10 cellular contexts compared by ENCODE assay signal in the genomic region with DNA sequence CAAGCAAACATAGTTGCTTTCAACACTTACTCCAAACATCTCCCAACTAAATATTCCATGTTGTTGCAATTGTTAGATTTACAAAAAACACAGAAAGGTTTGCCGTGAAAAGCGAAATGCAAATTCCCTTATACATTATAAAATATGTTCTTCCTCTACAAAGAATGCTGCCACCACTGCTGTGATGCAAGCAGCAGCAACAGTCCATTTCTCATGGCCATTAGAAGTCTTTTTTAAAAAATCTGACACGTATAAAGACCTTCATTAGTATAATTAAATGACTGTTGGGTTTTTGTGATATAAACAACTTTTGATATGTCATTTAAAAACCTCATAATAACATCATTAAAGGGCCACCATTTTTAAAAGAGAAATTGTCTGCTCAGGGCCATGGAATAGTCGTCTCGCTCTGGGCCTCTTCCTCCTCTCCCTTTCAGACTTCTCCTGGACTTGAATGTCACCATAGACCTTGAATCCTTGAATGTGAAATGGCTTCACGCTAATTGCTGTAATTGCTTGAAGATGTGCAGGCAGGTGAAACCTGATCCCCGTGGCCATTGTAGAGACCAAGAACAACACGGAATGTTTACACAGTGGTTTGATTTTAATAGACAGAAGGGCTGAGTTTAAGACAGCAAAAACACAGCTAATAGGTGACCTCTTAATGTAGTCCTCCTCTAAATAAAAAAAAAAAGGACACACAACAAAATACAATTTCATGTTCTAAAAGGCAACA.
DNase-seq lines count a peak whose midpoint lies in the region; TF ChIP-seq lines count a peak whose summit lies in the region.
"Had no signal": no experiment of that assay in that cellular context is flagged by ENCODE, and none has a peak within 500 bp of the region (broad histone marks: within the 10 kb centered on the region; RNA-seq: fewer than 3 reads in every experiment).

No MANE protein-coding gene starts in this region.

- peaks cover 52 to 66% of the 10 kb centered on the region in 2 donors for H3K4me1 ChIP-seq in thyroid gland

- H3K9me3 Mint-ChIP-seq in activated naive CD4-positive, alpha-beta T cell treated with anti-CD3 and anti-CD28 coated beads, Interleukin-2, amount 50 U/mL, for 24 hours, result no peaks in the 10 kb centered on the region
- H3K9me3 Mint-ChIP-seq: central memory CD8-positive, alpha-beta T cell had no signal

- H3K27me3 Mint-ChIP-seq in activated naive CD4-positive, alpha-beta T cell treated with anti-CD3 and anti-CD28 coated beads, Interleukin-2, amount 50 U/mL, for 24 hours, result no peaks in the 10 kb centered on the region
- H3K27me3 Mint-ChIP-seq: central memory CD8-positive, alpha-beta T cell had no signal

- peak overlapping the region; percentile 57 for H3K4me3 Mint-ChIP-seq in activated naive CD4-positive, alpha-beta T cell treated with anti-CD3 and anti-CD28 coated beads, Interleukin-2, amount 50 U/mL, for 24 hours
- H3K4me3 Mint-ChIP-seq: central memory CD8-positive, alpha-beta T cell had no signal

- peak overlapping the region; percentile 2 to 46 (median 20) for H3K27ac ChIP-seq in thyroid gland
- H3K27ac ChIP-seq: SK-N-MC had no signal

- peaks cover 12% of the 10 kb centered on the region for H3K36me3 Mint-ChIP-seq in activated naive CD4-positive, alpha-beta T cell treated with anti-CD3 and anti-CD28 coated beads, Interleukin-2, amount 50 U/mL, for 24 hours

- TF ChIP-seq CTCF in thyroid gland (IDR thresholded peaks at IDR 0.05), result no peak

- peak overlapping the region; percentile 96 for H3K27ac Mint-ChIP-seq in activated naive CD4-positive, alpha-beta T cell treated with anti-CD3 and anti-CD28 coated beads, Interleukin-2, amount 50 U/mL, for 24 hours

- H3K27me3 ChIP-seq in thyroid gland, result no peaks in the 10 kb centered on the region

- intact Hi-C loops in thyroid gland (cut with DNase I), result no loop called here

- no peaks in the 10 kb centered on the region for H3K9me3 ChIP-seq in thyroid gland

- no peak for DNase-seq in activated naive CD4-positive, alpha-beta T cell treated with anti-CD3 and anti-CD28 coated beads, Interleukin-2, amount 50 U/mL, for 16 hours
- peak; percentile 93 for DNase-seq in NCI-H748 (lab: John Stamatoyannopoulos, UW; ENCODE audit: unreplicated experiment)
- DNase-seq in islet precursor cell, result peak; percentile 79
- DNase-seq in thyroid gland, result peak in 1 of 2 donors; percentile 13
- DNase-seq in GDM1 (lab: John Stamatoyannopoulos, UW), result no peak
- DNase-seq in GM03348 (ENCODE audit: low spot score), result no peak
- no peak for DNase-seq in NK-92 (lab: John Stamatoyannopoulos, UW; ENCODE audit: unreplicated experiment)

- peaks cover 78% of the 10 kb centered on the region for H3K4me1 Mint-ChIP-seq in activated naive CD4-positive, alpha-beta T cell treated with anti-CD3 and anti-CD28 coated beads, Interleukin-2, amount 50 U/mL, for 24 hours

- 65 to 72% methylated on average over 8 of the region's 8 CpGs for WGBS in thyroid gland, 2 donors

- no peak for TF ChIP-seq POLR2A in thyroid gland (IDR thresholded peaks at IDR 0.05)

- H3K4me3 ChIP-seq in thyroid gland (replicated peaks in 1 of 3), result no peak overlapping the region
- H3K4me3 ChIP-seq: SK-N-MC had no signal

- H3K36me3 ChIP-seq in thyroid gland, result no peaks in the 10 kb centered on the region

Comparison
In these comparisons a context has a peak if more than half of its experiments do, and no peak if none do; other contexts are left out.
1. DNase-seq: peak in NCI-H748 (single experiment) and islet precursor cell (single experiment); none in activated naive CD4-positive, alpha-beta T cell treated with anti-CD3 and anti-CD28 coated beads, Interleukin-2, amount 50 U/mL, for 16 hours (single experiment), GDM1 (single experiment), GM03348 (single experiment) and NK-92 (single experiment).